ENCODE assay signal across 8 cellular contexts in genomic region chr9:112249277-112249676, GRCh38.
DNase-seq lines count a peak whose midpoint lies in the region; ATAC-seq lines count a peak whose summit lies in the region.

No MANE protein-coding gene starts in this region.

- ATAC-seq in GM18868 (IDR thresholded peaks at IDR 0.05; ENCODE audit: unreplicated experiment), result peak; percentile 84
- peak; percentile 63 for ATAC-seq in HG02623 (IDR thresholded peaks at IDR 0.05; ENCODE audit: unreplicated experiment)
- peak; percentile 86 for ATAC-seq in left colon

- DNase-seq in RKO (ENCODE audit: low spot score) (peak; percentile 41), left colon (no peak), inferior parietal cortex (ENCODE audit: extremely low spot score) (no peak), 8988T (no peak)
- no peak for DNase-seq in stimulated activated CD4-positive, alpha-beta T cell treated with anti-CD3 and anti-CD28 coated beads, Interleukin-4, amount 100 ng/mL, for 1 hour
- DNase-seq in stimulated activated CD4-positive, alpha-beta T cell treated with anti-CD3 and anti-CD28 coated beads, Interleukin-15, amount 100 ng/mL, for 24 hours, result no peak

- intact Hi-C loops in left colon (cut with DNase I, micrococcal nuclease), result no loop called here
